Comparison of ENCODE assay signal across 26 cellular contexts in the genomic region with DNA sequence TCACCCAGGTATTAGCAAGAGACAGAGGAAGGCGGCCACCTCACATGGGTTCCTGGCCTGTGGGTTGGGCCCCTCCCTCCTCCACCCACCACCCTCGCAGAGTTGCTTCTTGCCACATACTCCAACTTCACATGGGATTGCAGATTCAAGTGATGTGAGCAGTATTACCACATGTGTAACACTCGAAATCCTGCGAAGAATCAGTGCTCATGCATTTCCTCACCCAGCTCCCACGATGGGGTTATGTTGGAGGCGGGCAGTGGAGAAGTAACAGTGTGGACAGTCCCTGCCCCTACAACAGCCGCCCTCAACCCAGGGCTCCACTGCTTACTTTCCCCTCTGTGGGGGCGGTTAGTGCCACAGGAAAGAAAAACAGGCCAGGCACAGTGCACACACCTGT. TPM values are rescaled to one million over a fixed set of nuclear protein-coding genes. Genes with fewer than 3 reads are reported as not detected.
A peak's percentile ranks its signal among the peaks of the same experiment; 100 is the strongest.
DNase-seq lines count a peak whose midpoint lies in the region; ATAC-seq and TF ChIP-seq lines count a peak whose summit lies in the region.
"Had no signal": no experiment of that assay in that cellular context is flagged by ENCODE, and none has a peak within 500 bp of the region (broad histone marks: within the 10 kb centered on the region; RNA-seq: fewer than 3 reads in every experiment).

No MANE protein-coding gene starts in this region.

- H3K4me2 ChIP-seq in BLaER1 treated with 17β-estradiol and CSF1 and Interleukin-3, amounts not matched to agents 10 nM and 100 nM = peak overlapping the region in 9 of 11 experiments; percentile 3 to 47 (median 29); a peak in 13 of 22 replicates
- H3K4me2 ChIP-seq: A549, KMS-11, SK-N-SH had no signal

- no peaks in the 10 kb centered on the region for H3K36me3 ChIP-seq in BLaER1 treated with 17β-estradiol and CSF1 and Interleukin-3, amounts not matched to agents 10 nM and 100 nM
- H3K36me3 ChIP-seq in HEK293 (ENCODE audit: control insufficient read depth in 2 of 2, insufficient read depth in 1 of 2, low read length in 2 of 2) (no peaks in the 10 kb centered on the region), colonic mucosa (no peaks in the 10 kb centered on the region)
- H3K36me3 ChIP-seq in naive thymus-derived CD4-positive, alpha-beta T cell (ENCODE audit: control insufficient read depth in 2 of 3, insufficient read depth in 3 of 3, low read length in 3 of 3) = no peaks in the 10 kb centered on the region

- no peak for DNase-seq in naive thymus-derived CD4-positive, alpha-beta T cell
- DNase-seq in activated CD4-positive, alpha-beta memory T cell treated with anti-CD3 and anti-CD28 coated beads for 36 hours = no peak
- DNase-seq in 8988T (no peak), colonic mucosa (no peak), NCI-H1930 (lab: John Stamatoyannopoulos, UW) (no peak)
- DNase-seq: AML-193, Calu3, DMS153, DND-41, NCI-H1694, NCI-H2081, NCI-H2227 treated with DMSO at 0.1 percent for 48 hours, NCI-H510A, NCI-H69, OCI-M1, SIG-M5, SK-N-SH, SW 1271 had no signal

- POLR2A ChIA-PET in HEK293 (lab: Yijun Ruan, JAX) = no interaction called here
- POLR2A ChIA-PET in naive thymus-derived CD4-positive, alpha-beta T cell (lab: Charles Lee) = no interaction called here
- POLR2A ChIA-PET in activated CD4-positive, alpha-beta memory T cell treated with anti-CD3 and anti-CD28 coated beads for 36 hours (lab: Charles Lee) = no interaction called here

- peaks cover 0 to 10% (median 8%) of the 10 kb centered on the region in 11 experiments; a peak in 12 of 22 replicates for H3K9me3 ChIP-seq in BLaER1 treated with 17β-estradiol and CSF1 and Interleukin-3, amounts not matched to agents 10 nM and 100 nM (replicated peaks in 1 of 11)
- H3K9me3 ChIP-seq in HEK293 (ENCODE audit: control insufficient read depth, insufficient read depth, low read depth, low read length) = no peaks in the 10 kb centered on the region
- H3K9me3 ChIP-seq in naive thymus-derived CD4-positive, alpha-beta T cell (ENCODE audit: control insufficient read depth in 2 of 3, low read length in 3 of 3) = no peaks in the 10 kb centered on the region
- H3K9me3 ChIP-seq in colonic mucosa = no peaks in the 10 kb centered on the region
- H3K9me3 ChIP-seq: A549, SK-N-SH had no signal

- ATAC-seq in naive thymus-derived CD4-positive, alpha-beta T cell = peak; percentile 43
- ATAC-seq: A549 had no signal

- no peak overlapping the region for H3K27ac ChIP-seq in BLaER1 treated with 17β-estradiol and CSF1 and Interleukin-3, amounts not matched to agents 10 nM and 100 nM
- H3K27ac ChIP-seq in HEK293 (ENCODE audit: extremely low read depth, low read depth, low read length) (no peak overlapping the region), colonic mucosa (no peak overlapping the region)
- no peak overlapping the region for H3K27ac ChIP-seq in naive thymus-derived CD4-positive, alpha-beta T cell (ENCODE audit: low read depth, low read length)
- H3K27ac ChIP-seq: A549, C4-2B, HL-60, KMS-11 had no signal

- H3K4me1 ChIP-seq in BLaER1 treated with 17β-estradiol and CSF1 and Interleukin-3, amounts not matched to agents 10 nM and 100 nM = peaks cover 16 to 51% (median 44%) of the 10 kb centered on the region in 10 experiments
- H3K4me1 ChIP-seq in HEK293 (ENCODE audit: control insufficient read depth, insufficient read depth, low read length) = no peaks in the 10 kb centered on the region
- H3K4me1 ChIP-seq in naive thymus-derived CD4-positive, alpha-beta T cell (ENCODE audit: control insufficient read depth in 2 of 2, insufficient read depth in 2 of 2, low read length in 2 of 2) = no peaks in the 10 kb centered on the region
- no peaks in the 10 kb centered on the region for H3K4me1 ChIP-seq in colonic mucosa
- H3K4me1 ChIP-seq: A549 had no signal

- CTCF ChIA-PET in HEK293 (lab: Yijun Ruan, JAX) = no interaction called here
- CTCF ChIA-PET in naive thymus-derived CD4-positive, alpha-beta T cell (lab: Charles Lee) = no interaction called here
- CTCF ChIA-PET in activated CD4-positive, alpha-beta memory T cell treated with anti-CD3 and anti-CD28 coated beads for 36 hours (lab: Charles Lee) = no interaction called here

- H3K4me3 ChIP-seq in BLaER1 treated with 17β-estradiol and CSF1 and Interleukin-3, amounts not matched to agents 10 nM and 100 nM = no peak overlapping the region
- H3K4me3 ChIP-seq in HEK293 (ENCODE audit: low read depth, low read length) (no peak overlapping the region), colonic mucosa (no peak overlapping the region)
- no peak overlapping the region for H3K4me3 ChIP-seq in naive thymus-derived CD4-positive, alpha-beta T cell (ENCODE audit: low read length)
- H3K4me3 ChIP-seq: A549 had no signal

- H3K9me3 Mint-ChIP-seq in dendritic cell treated with granulocyte-macrophage colony-stimulating factor and Interleukin-4, amounts not matched to agents 40 ng/mL and 50 ng/mL, for 4 days = no peaks in the 10 kb centered on the region
- H3K9me3 Mint-ChIP-seq in naive thymus-derived CD4-positive, alpha-beta T cell = no peaks in the 10 kb centered on the region
- no peaks in the 10 kb centered on the region for H3K9me3 Mint-ChIP-seq in activated CD4-positive, alpha-beta memory T cell treated with anti-CD3 and anti-CD28 coated beads for 36 hours
- H3K9me3 Mint-ChIP-seq: IgD-negative memory B cell had no signal

- no peaks in the 10 kb centered on the region for H3K27me3 Mint-ChIP-seq in dendritic cell treated with granulocyte-macrophage colony-stimulating factor and Interleukin-4, amounts not matched to agents 40 ng/mL and 50 ng/mL, for 4 days
- peaks cover 0 to 29% (median 0%) of the 10 kb centered on the region in 5 donors for H3K27me3 Mint-ChIP-seq in naive thymus-derived CD4-positive, alpha-beta T cell
- H3K27me3 Mint-ChIP-seq in activated CD4-positive, alpha-beta memory T cell treated with anti-CD3 and anti-CD28 coated beads for 36 hours = peaks cover 4% of the 10 kb centered on the region

- peak overlapping the region; percentile 35 for H3K27ac Mint-ChIP-seq in dendritic cell treated with granulocyte-macrophage colony-stimulating factor and Interleukin-4, amounts not matched to agents 40 ng/mL and 50 ng/mL, for 4 days
- H3K27ac Mint-ChIP-seq in naive thymus-derived CD4-positive, alpha-beta T cell = peak overlapping the region in 1 of 9 donors; percentile 18
- no peak overlapping the region for H3K27ac Mint-ChIP-seq in activated CD4-positive, alpha-beta memory T cell treated with anti-CD3 and anti-CD28 coated beads for 36 hours
- H3K27ac Mint-ChIP-seq: IgD-negative memory B cell had no signal

- no peak overlapping the region for H3K4me3 Mint-ChIP-seq in dendritic cell treated with granulocyte-macrophage colony-stimulating factor and Interleukin-4, amounts not matched to agents 40 ng/mL and 50 ng/mL, for 4 days
- H3K4me3 Mint-ChIP-seq in naive thymus-derived CD4-positive, alpha-beta T cell = no peak overlapping the region
- H3K4me3 Mint-ChIP-seq in activated CD4-positive, alpha-beta memory T cell treated with anti-CD3 and anti-CD28 coated beads for 36 hours = no peak overlapping the region
- H3K4me3 Mint-ChIP-seq: IgD-negative memory B cell had no signal

- intact Hi-C loops in dendritic cell treated with granulocyte-macrophage colony-stimulating factor and Interleukin-4, amounts not matched to agents 40 ng/mL and 50 ng/mL, for 4 days (cut with micrococcal nuclease) = no loop called here
- intact Hi-C loops in naive thymus-derived CD4-positive, alpha-beta T cell (cut with micrococcal nuclease) = no loop called here
- intact Hi-C loops in activated CD4-positive, alpha-beta memory T cell treated with anti-CD3 and anti-CD28 coated beads for 36 hours (cut with micrococcal nuclease) = no loop called here
- intact Hi-C loops in colonic mucosa (cut with DNase I) = no loop called here

- peaks cover 16% of the 10 kb centered on the region for H3K36me3 Mint-ChIP-seq in dendritic cell treated with granulocyte-macrophage colony-stimulating factor and Interleukin-4, amounts not matched to agents 40 ng/mL and 50 ng/mL, for 4 days (ENCODE audit: low read depth)
- peaks cover 0 to 2% (median 0%) of the 10 kb centered on the region in 5 donors for H3K36me3 Mint-ChIP-seq in naive thymus-derived CD4-positive, alpha-beta T cell
- no peaks in the 10 kb centered on the region for H3K36me3 Mint-ChIP-seq in activated CD4-positive, alpha-beta memory T cell treated with anti-CD3 and anti-CD28 coated beads for 36 hours

- no peak overlapping the region for H3K9ac ChIP-seq in BLaER1 treated with 17β-estradiol and CSF1 and Interleukin-3, amounts not matched to agents 10 nM and 100 nM
- no peak overlapping the region for H3K9ac ChIP-seq in colonic mucosa (ENCODE audit: low read depth in 2 of 2, low read length in 2 of 2)
- H3K9ac ChIP-seq: KMS-11, SK-N-SH had no signal

- peaks cover 75% of the 10 kb centered on the region for H3K4me1 Mint-ChIP-seq in dendritic cell treated with granulocyte-macrophage colony-stimulating factor and Interleukin-4, amounts not matched to agents 40 ng/mL and 50 ng/mL, for 4 days (ENCODE audit: low read depth)
- peaks cover 11 to 24% (median 15%) of the 10 kb centered on the region in 7 donors for H3K4me1 Mint-ChIP-seq in naive thymus-derived CD4-positive, alpha-beta T cell
- H3K4me1 Mint-ChIP-seq in activated CD4-positive, alpha-beta memory T cell treated with anti-CD3 and anti-CD28 coated beads for 36 hours (ENCODE audit: low read depth) = peaks cover 16% of the 10 kb centered on the region

- peaks cover 19 to 27% (median 25%) of the 10 kb centered on the region in 11 experiments for H3K27me3 ChIP-seq in BLaER1 treated with 17β-estradiol and CSF1 and Interleukin-3, amounts not matched to agents 10 nM and 100 nM
- H3K27me3 ChIP-seq in naive thymus-derived CD4-positive, alpha-beta T cell (ENCODE audit: control insufficient read depth in 2 of 2, insufficient read depth in 2 of 2, low read length in 2 of 2) = no peaks in the 10 kb centered on the region
- H3K27me3 ChIP-seq in colonic mucosa = no peaks in the 10 kb centered on the region

- TF ChIP-seq CTCF in HEK293 (tag by site-specific recombination; IDR thresholded peaks at IDR 0.05) (no peak), colonic mucosa (IDR thresholded peaks at IDR 0.05) (no peak)

- no peaks in the 10 kb centered on the region for H4K20me1 ChIP-seq in BLaER1 treated with 17β-estradiol and CSF1 and Interleukin-3, amounts not matched to agents 10 nM and 100 nM

RNA-seq across cellular contexts. Expression of gene FBP1, which starts 3.9 kb away (rescaled TPM):
- total RNA-seq in naive thymus-derived CD4-positive, alpha-beta T cell = 10 to 100 TPM in 3 of 5 experiments, 1 to 10 TPM in 1, under 1 TPM in 1; 0.15 to 26.1 (median 10.5) TPM
- 10 to 100 TPM; 19.3 to 25.8 TPM for polyA plus RNA-seq in naive thymus-derived CD4-positive, alpha-beta T cell
- under 1 TPM; 0.62 to 0.68 TPM for total RNA-seq in activated CD4-positive, alpha-beta memory T cell treated with anti-CD3 and anti-CD28 coated beads for 36 hours
- total RNA-seq in colonic mucosa = 10 to 100 TPM; 43.8 to 51.4 TPM
- polyA plus RNA-seq: A549, SK-N-SH had no signal

RNA-seq across cellular contexts. Expression of gene FBP2, which starts 49.6 kb away (rescaled TPM):
- total RNA-seq in naive thymus-derived CD4-positive, alpha-beta T cell = not detected
- not detected for polyA plus RNA-seq in naive thymus-derived CD4-positive, alpha-beta T cell
- not detected for total RNA-seq in activated CD4-positive, alpha-beta memory T cell treated with anti-CD3 and anti-CD28 coated beads for 36 hours
- total RNA-seq in colonic mucosa = not detected
- total RNA-seq: Calu3 had no signal
- polyA plus RNA-seq: A549, IgD-negative memory B cell, SK-N-SH had no signal
